Comparison of ENCODE assay signal across 25 cellular contexts in genomic region chr2:120896126-120896525, GRCh38.
A peak's percentile ranks its signal among the peaks of the same experiment; 100 is the strongest.
DNase-seq lines count a peak whose midpoint lies in the region; ATAC-seq and TF ChIP-seq lines count a peak whose summit lies in the region.
"Had no signal": no experiment of that assay in that cellular context is flagged by ENCODE, and none has a peak within 500 bp of the region (broad histone marks: within the 10 kb centered on the region; RNA-seq: fewer than 3 reads in every experiment).

No MANE protein-coding gene starts in this region.

- intact Hi-C loops in sigmoid colon (cut with DNase I) = no loop called here

- H3K36me3 Mint-ChIP-seq in chondrocyte (ENCODE audit: low read depth) = peaks cover 1% of the 10 kb centered on the region
- H3K36me3 Mint-ChIP-seq in nephron (ENCODE audit: low read depth) = peaks cover 4% of the 10 kb centered on the region
- H3K36me3 Mint-ChIP-seq: CD8-positive, alpha-beta T cell had no signal

- H3K4me3 Mint-ChIP-seq in chondrocyte (ENCODE audit: unreplicated experiment) (no peak overlapping the region), nephron (no peak overlapping the region)
- H3K4me3 Mint-ChIP-seq: CD8-positive, alpha-beta T cell; GM23338 had no signal

- no peak overlapping the region for H3K4me3 ChIP-seq in BLaER1 treated with 17β-estradiol and CSF1 and Interleukin-3, amounts not matched to agents 10 nM and 100 nM
- H3K4me3 ChIP-seq in sigmoid colon = no peak overlapping the region
- H3K4me3 ChIP-seq: GM23338, SJCRH30 had no signal

- H3K9me3 ChIP-seq in BLaER1 treated with 17β-estradiol and CSF1 and Interleukin-3, amounts not matched to agents 10 nM and 100 nM (replicated peaks in 1 of 11) = no peaks in the 10 kb centered on the region
- H3K9me3 ChIP-seq in sigmoid colon = no peaks in the 10 kb centered on the region
- H3K9me3 ChIP-seq: Caco-2, SJCRH30 had no signal

- no peaks in the 10 kb centered on the region for H3K9me3 Mint-ChIP-seq in chondrocyte (ENCODE audit: low read depth)
- no peaks in the 10 kb centered on the region for H3K9me3 Mint-ChIP-seq in nephron
- H3K9me3 Mint-ChIP-seq: CD8-positive, alpha-beta T cell; GM23338 had no signal

- no peak for TF ChIP-seq EP300 in sigmoid colon (IDR thresholded peaks at IDR 0.05)

- 86 to 96% methylated on average over 3 of the region's 3 CpGs for WGBS in sigmoid colon, 2 donors

- H3K9ac ChIP-seq in BLaER1 treated with 17β-estradiol and CSF1 and Interleukin-3, amounts not matched to agents 10 nM and 100 nM = no peak overlapping the region

- H3K27me3 Mint-ChIP-seq in chondrocyte (ENCODE audit: low read depth) (no peaks in the 10 kb centered on the region), nephron (ENCODE audit: low read depth) (peaks cover 20% of the 10 kb centered on the region)

- peak overlapping the region in 8 of 11 experiments; percentile 57 to 93 (median 82); a peak in 15 of 22 replicates for H3K4me2 ChIP-seq in BLaER1 treated with 17β-estradiol and CSF1 and Interleukin-3, amounts not matched to agents 10 nM and 100 nM
- H3K4me2 ChIP-seq: GM23338 had no signal

- H3K27me3 ChIP-seq in BLaER1 treated with 17β-estradiol and CSF1 and Interleukin-3, amounts not matched to agents 10 nM and 100 nM = no peaks in the 10 kb centered on the region
- H3K27me3 ChIP-seq in sigmoid colon = no peaks in the 10 kb centered on the region
- H3K27me3 ChIP-seq: SJCRH30 had no signal

- DNase-seq in chondrocyte (ENCODE audit: low spot score) (peak; percentile 63), sigmoid colon (peak; percentile 18), MV-4-11 (lab: John Stamatoyannopoulos, UW) (no peak), NCI-H82 treated with DMSO at 0.1 percent for 48 hours (lab: John Stamatoyannopoulos, UW; ENCODE audit: unreplicated experiment) (no peak)
- DNase-seq: C1 segment of cervical spinal cord; CD8-positive, alpha-beta T cell; HCEC 1CT; Karpas-422; NCI-H1105 treated with DMSO at 0.1 percent for 48 hours; NCI-H146; NCI-H2029; NCI-H446; NCI-H524 treated with DMSO at 0.1 percent for 48 hours; NCI-H774; NK-92 treated with Interleukin-12 subunit alpha and Interleukin-12 subunit beta, amount 100 ng/mL, for 24 hours; PC-3; SJCRH30 had no signal

- H3K27ac Mint-ChIP-seq in chondrocyte (ENCODE audit: unreplicated experiment) (no peak overlapping the region), nephron (peak overlapping the region; percentile 53 to 72 (median 62))
- H3K27ac Mint-ChIP-seq: CD8-positive, alpha-beta T cell; GM23338 had no signal

- ATAC-seq in HG02759 (IDR thresholded peaks at IDR 0.05; ENCODE audit: unreplicated experiment) (no peak), GM18505 (IDR thresholded peaks at IDR 0.05; ENCODE audit: unreplicated experiment) (no peak)
- ATAC-seq: CD8-positive, alpha-beta T cell; GM23338; PC-3; SK-N-SH treated with all-trans-retinoic acid at 6 μM for 48 hours had no signal

- no peak for TF ChIP-seq POLR2A in sigmoid colon (IDR thresholded peaks at IDR 0.05)
- no peak for TF ChIP-seq POLR2A in GM18505 (IDR thresholded peaks at IDR 0.05; ENCODE audit: borderline replicate concordance, extremely low read depth, insufficient read depth, insufficient read length)

- H3K27ac ChIP-seq in BLaER1 treated with 17β-estradiol and CSF1 and Interleukin-3, amounts not matched to agents 10 nM and 100 nM = no peak overlapping the region
- H3K27ac ChIP-seq in sigmoid colon = no peak overlapping the region
- H3K27ac ChIP-seq: HL-60, SJCRH30 had no signal

- TF ChIP-seq CTCF in chondrocyte (IDR thresholded peaks at IDR 0.05) (no peak), nephron (IDR thresholded peaks at IDR 0.05; ENCODE audit: unreplicated experiment in 3 of 3) (no peak), sigmoid colon (IDR thresholded peaks at IDR 0.05) (no peak)

- peaks cover 27 to 77% (median 66%) of the 10 kb centered on the region in 10 experiments for H3K4me1 ChIP-seq in BLaER1 treated with 17β-estradiol and CSF1 and Interleukin-3, amounts not matched to agents 10 nM and 100 nM
- H3K4me1 ChIP-seq in sigmoid colon = peaks cover 0 to 45% (median 29%) of the 10 kb centered on the region in 4 donors

- H4K20me1 ChIP-seq in BLaER1 treated with 17β-estradiol and CSF1 and Interleukin-3, amounts not matched to agents 10 nM and 100 nM = no peaks in the 10 kb centered on the region

- H3K36me3 ChIP-seq in BLaER1 treated with 17β-estradiol and CSF1 and Interleukin-3, amounts not matched to agents 10 nM and 100 nM = no peaks in the 10 kb centered on the region
- H3K36me3 ChIP-seq in sigmoid colon = no peaks in the 10 kb centered on the region
- H3K36me3 ChIP-seq: SJCRH30 had no signal

- H3K4me1 Mint-ChIP-seq in chondrocyte (ENCODE audit: low read depth) = peaks cover 55% of the 10 kb centered on the region
- peaks cover 74% of the 10 kb centered on the region for H3K4me1 Mint-ChIP-seq in nephron

Comparison
In these comparisons a context has a peak if more than half of its experiments do, and no peak if none do; other contexts are left out.
1. DNase-seq: peak in chondrocyte (single experiment) and sigmoid colon (single experiment); none in MV-4-11 (single experiment) and NCI-H82 treated with DMSO at 0.1 percent for 48 hours (single experiment).